In genomic region chr12:108126212-108126611, GRCh38 we compare ENCODE assay signal across 30 cellular contexts. TPM values are rescaled to one million over a fixed set of nuclear protein-coding genes. Genes with fewer than 3 reads are reported as not detected.
"Had no signal": no experiment of that assay in that cellular context is flagged by ENCODE, and none has a peak within 500 bp of the region (broad histone marks: within the 10 kb centered on the region; RNA-seq: fewer than 3 reads in every experiment).

No MANE protein-coding gene starts in this region.

- DNase-seq: colonic mucosa; cortex of kidney; effector CD8-positive, alpha-beta T cell; effector memory CD8-positive, alpha-beta T cell; endodermal cell; erythroblast; foreskin keratinocyte; glutamatergic neuron; heart right ventricle; hippocampal formation; left cardiac atrium; left lung; left ventricle myocardium superior; lower lobe of right lung; mesenchymal stem cell; mucosa of descending colon had no signal

- H3K9me3 Mint-ChIP-seq: effector memory CD8-positive, alpha-beta T cell; endodermal cell; mesothelial cell of epicardium had no signal

- H3K36me3 ChIP-seq: colonic mucosa, heart right ventricle, left lung, lower lobe of right lung had no signal

- H3K36me3 Mint-ChIP-seq: mesothelial cell of epicardium had no signal

- H3K4me3 ChIP-seq: colonic mucosa, heart right ventricle, left lung, lower lobe of right lung, mucosa of descending colon had no signal

- H3K4me1 ChIP-seq: colonic mucosa, foreskin keratinocyte had no signal

- H3K27ac Mint-ChIP-seq: dendritic cell treated with granulocyte-macrophage colony-stimulating factor and Interleukin-4, amounts not matched to agents 40 ng/mL and 50 ng/mL, for 4 days; effector memory CD8-positive, alpha-beta T cell; endodermal cell; mesothelial cell of epicardium had no signal

- FAIRE-seq: endometrium, frontal cortex, islet of Langerhans, keratinocyte had no signal

- H3K27ac ChIP-seq: colonic mucosa, epithelial cell of prostate, foreskin keratinocyte, heart right ventricle, left lung, lower lobe of right lung had no signal

- ATAC-seq: effector memory CD8-positive, alpha-beta T cell; esophagus mucosa; foreskin keratinocyte; heart right ventricle; left cardiac atrium; left lung; left ventricle myocardium superior; lower lobe of right lung; mucosa of descending colon had no signal

- H3K9me3 ChIP-seq: colonic mucosa, lower lobe of right lung, mucosa of descending colon had no signal

- H3K4me3 Mint-ChIP-seq: dendritic cell treated with granulocyte-macrophage colony-stimulating factor and Interleukin-4, amounts not matched to agents 40 ng/mL and 50 ng/mL, for 4 days; effector memory CD8-positive, alpha-beta T cell; endodermal cell; mesothelial cell of epicardium had no signal

RNA-seq across cellular contexts. Expression of gene WSCD2, which starts 2.9 kb away (rescaled TPM):
- total RNA-seq: dermis microvascular lymphatic vessel endothelial cell, fibroblast of lung, fibroblast of villous mesenchyme, foreskin keratinocyte, glomerular endothelial cell, lung microvascular endothelial cell, myocyte had no signal
- polyA plus RNA-seq: fibroblast of lung, foreskin keratinocyte, keratinocyte had no signal
